In genomic region chr12:53461591-53461990, GRCh38 we compare ENCODE assay signal across 18 cellular contexts. TPM values are rescaled to one million over a fixed set of nuclear protein-coding genes. Genes with fewer than 3 reads are reported as not detected.
DNase-seq lines count a peak whose midpoint lies in the region; ATAC-seq and TF ChIP-seq lines count a peak whose summit lies in the region.
"Had no signal": no experiment of that assay in that cellular context is flagged by ENCODE, and none has a peak within 500 bp of the region (broad histone marks: within the 10 kb centered on the region; RNA-seq: fewer than 3 reads in every experiment).

No MANE protein-coding gene starts in this region.

- 90 to 92% methylated on average over 8 of the region's 8 CpGs for WGBS in GM23248 (ENCODE audit: low coverage in 1 of 2, low lambda C conversion rate in 2 of 2, missing lambda C conversion rate in 2 of 2), 2 experiments

- in situ Hi-C loops in GM23248 (cut with MboI): no loop called here

- peaks cover 53% of the 10 kb centered on the region for H3K4me1 Mint-ChIP-seq in activated naive CD4-positive, alpha-beta T cell treated with anti-CD3 and anti-CD28 coated beads, Interleukin-2, amount 50 U/mL, for 24 hours
- H3K4me1 Mint-ChIP-seq in WTC11 (peaks cover 39% of the 10 kb centered on the region), neural progenitor cell (peaks cover 53% of the 10 kb centered on the region)

- CTCF ChIA-PET in WTC11 (lab: Charles Lee): interaction anchor here (0.7 to 1.2 kb wide), 2 partner anchors 20 to 109 kb away, joined by 4 read pairs; no protein-coding TSS in a partner anchor

- H3K79me2 ChIP-seq in GM23248 (ENCODE audit: insufficient read depth) (peaks cover 100% of the 10 kb centered on the region), neural progenitor cell (ENCODE audit: low read depth) (peaks cover 100% of the 10 kb centered on the region)

- H3K9me2 ChIP-seq in GM23248 (ENCODE audit: insufficient read depth): no peaks in the 10 kb centered on the region

- DNase-seq in activated naive CD4-positive, alpha-beta T cell treated with anti-CD3 and anti-CD28 coated beads, Interleukin-2, amount 50 U/mL, for 16 hours: no peak
- DNase-seq in GM23248 (no peak), WTC11 (ENCODE audit: low spot score) (no peak), neural progenitor cell (ENCODE audit: low spot score) (no peak), NCI-H2196 (lab: John Stamatoyannopoulos, UW; ENCODE audit: unreplicated experiment) (no peak), MG63 (no peak)
- no peak for DNase-seq in stimulated activated CD4-positive, alpha-beta T cell treated with anti-CD3 and anti-CD28 coated beads, Interleukin-2, amount 100 ng/mL, for 48 hours
- DNase-seq: C1 segment of cervical spinal cord, DMS79 treated with DMSO at 0.1 percent for 48 hours, HCEC 1CT, NCI-H1436, NCI-H2029 treated with DMSO at 0.1 percent for 48 hours, NCI-H510A treated with DMSO at 0.1 percent for 48 hours, NCI-H82 had no signal

- H4K20me1 ChIP-seq in GM23248 (ENCODE audit: insufficient read depth) (peaks cover 8% of the 10 kb centered on the region; the same call in 1 of the 2 replicates), neural progenitor cell (ENCODE audit: low read depth) (peaks cover 100% of the 10 kb centered on the region)

- peaks cover 97% of the 10 kb centered on the region for H3K36me3 ChIP-seq in GM23248 (ENCODE audit: low read depth)
- H3K36me3 ChIP-seq in neural progenitor cell: peaks cover 64% of the 10 kb centered on the region
- peaks cover 98% of the 10 kb centered on the region for H3K36me3 ChIP-seq in MG63

- H3K9ac ChIP-seq in GM23248 (peak overlapping the region; percentile 27; the same call in 1 of the 2 replicates), neural progenitor cell (peak overlapping the region; percentile 35)

- H3K27me3 Mint-ChIP-seq in activated naive CD4-positive, alpha-beta T cell treated with anti-CD3 and anti-CD28 coated beads, Interleukin-2, amount 50 U/mL, for 24 hours: no peaks in the 10 kb centered on the region
- H3K27me3 Mint-ChIP-seq in WTC11 (ENCODE audit: low read depth): no peaks in the 10 kb centered on the region
- H3K27me3 Mint-ChIP-seq in neural progenitor cell (ENCODE audit: insufficient read depth, low read depth): peaks cover 10% of the 10 kb centered on the region
- H3K27me3 Mint-ChIP-seq: IgD-negative memory B cell had no signal

- peak overlapping the region; percentile 41 for H3K27ac Mint-ChIP-seq in activated naive CD4-positive, alpha-beta T cell treated with anti-CD3 and anti-CD28 coated beads, Interleukin-2, amount 50 U/mL, for 24 hours
- H3K27ac Mint-ChIP-seq in WTC11 (no peak overlapping the region), neural progenitor cell (no peak overlapping the region)

- H3K9me3 ChIP-seq in GM23248 (ENCODE audit: low read depth) (no peaks in the 10 kb centered on the region), neural progenitor cell (ENCODE audit: low read depth) (no peaks in the 10 kb centered on the region), MG63 (no peaks in the 10 kb centered on the region)
- H3K9me3 ChIP-seq: A549 had no signal

- no peaks in the 10 kb centered on the region for H3K9me3 Mint-ChIP-seq in activated naive CD4-positive, alpha-beta T cell treated with anti-CD3 and anti-CD28 coated beads, Interleukin-2, amount 50 U/mL, for 24 hours
- H3K9me3 Mint-ChIP-seq in WTC11: no peaks in the 10 kb centered on the region
- no peaks in the 10 kb centered on the region for H3K9me3 Mint-ChIP-seq in neural progenitor cell
- H3K9me3 Mint-ChIP-seq: IgD-negative memory B cell had no signal

- H3K4me2 ChIP-seq in GM23248 (ENCODE audit: unreplicated experiment) (no peak overlapping the region), neural progenitor cell (peak overlapping the region; percentile 59)
- H3K4me2 ChIP-seq: A549 had no signal

- no peak overlapping the region for H3K4me3 Mint-ChIP-seq in activated naive CD4-positive, alpha-beta T cell treated with anti-CD3 and anti-CD28 coated beads, Interleukin-2, amount 50 U/mL, for 24 hours
- no peak overlapping the region for H3K4me3 Mint-ChIP-seq in WTC11
- no peak overlapping the region for H3K4me3 Mint-ChIP-seq in neural progenitor cell

- H3K27ac ChIP-seq in GM23248: no peak overlapping the region
- H3K27ac ChIP-seq in neural progenitor cell: peak overlapping the region; percentile 65
- H3K27ac ChIP-seq: A549 had no signal

- H3K4me1 ChIP-seq in GM23248 (ENCODE audit: insufficient read depth): no peaks in the 10 kb centered on the region
- H3K4me1 ChIP-seq in neural progenitor cell: peaks cover 59% of the 10 kb centered on the region

- peaks cover 70% of the 10 kb centered on the region for H3F3A ChIP-seq in GM23248 (ENCODE audit: insufficient read depth)
- peaks cover 98% of the 10 kb centered on the region for H3F3A ChIP-seq in neural progenitor cell (ENCODE audit: low read depth)

- H3K4me3 ChIP-seq in GM23248: no peak overlapping the region
- H3K4me3 ChIP-seq in neural progenitor cell: no peak overlapping the region
- H3K4me3 ChIP-seq in MG63: no peak overlapping the region
- H3K4me3 ChIP-seq: A549 had no signal

- H3K27me3 ChIP-seq in GM23248 (replicated peaks; ENCODE audit: insufficient read depth) (no peaks in the 10 kb centered on the region), neural progenitor cell (no peaks in the 10 kb centered on the region), MG63 (no peaks in the 10 kb centered on the region)

- TF ChIP-seq CTCF in WTC11 (IDR thresholded peaks at IDR 0.05) (no peak), neural progenitor cell (IDR thresholded peaks at IDR 0.05) (no peak)

- ATAC-seq in WTC11: no peak
- ATAC-seq: A549 had no signal

- POLR2A ChIA-PET in WTC11 (lab: Charles Lee): interaction anchor here (0.6 to 1.1 kb wide), 4 partner anchors 14 to 186 kb away, joined by 3 to 4 read pairs (median 4); no protein-coding TSS in a partner anchor

- no peak overlapping the region for H2AFZ ChIP-seq in GM23248
- no peak overlapping the region for H2AFZ ChIP-seq in neural progenitor cell (replicated peaks)

- peaks cover 38% of the 10 kb centered on the region for H3K36me3 Mint-ChIP-seq in activated naive CD4-positive, alpha-beta T cell treated with anti-CD3 and anti-CD28 coated beads, Interleukin-2, amount 50 U/mL, for 24 hours
- H3K36me3 Mint-ChIP-seq in WTC11 (peaks cover 92% of the 10 kb centered on the region), neural progenitor cell (peaks cover 60% of the 10 kb centered on the region)

TF ChIP-seq in WTC11, 78 proteins besides CTCF, POLR2A, EP300 and RAD21:
- TF ChIP-seq ZNF396 (CRISPR knock-in tag; IDR thresholded peaks at IDR 0.05; ENCODE audit: borderline replicate concordance) (no peak), OVOL2 (CRISPR knock-in tag; IDR thresholded peaks at IDR 0.05; ENCODE audit: borderline replicate concordance) (no peak), ZNF425 (CRISPR knock-in tag; conservative IDR thresholded peaks at IDR 0.05) (0 out of 2 replicates have a peak, but pooled peaks have one; percentile 10), HMGA2 (CRISPR knock-in tag; IDR thresholded peaks at IDR 0.05) (no peak), NR1H2 (CRISPR knock-in tag; IDR thresholded peaks at IDR 0.05) (no peak), ATF1 (CRISPR knock-in tag; IDR thresholded peaks at IDR 0.05) (no peak)

RNA-seq across cellular contexts. Expression of gene PCBP2, which starts 9.7 kb away (rescaled TPM):
- total RNA-seq in GM23248 (2014; rRNA removed; shearing (Covaris generic)): 143 TPM in 2 replicates
- polyA plus RNA-seq in GM23248 (2016; fragmentation: Nextera tagmentation; extraction: Ambion mirVana): 94.3 and 100 TPM in 2 replicates
- total RNA-seq in WTC11 (2021) (981 to 1,004 TPM (median 984 TPM) in 3 replicates), neural progenitor cell (ENCODE audit: low replicate concordance) (403 and 435 TPM in 2 replicates)
- total RNA-seq in MG63 (2014; rRNA removed; shearing (Covaris generic); ENCODE audit: low replicate concordance): 217 and 279 TPM in 2 replicates

RNA-seq across cellular contexts. Expression of gene PRR13, which starts 20.1 kb away (rescaled TPM):
- 35.3 and 42.4 TPM in 2 replicates for total RNA-seq in GM23248 (2014; rRNA removed; shearing (Covaris generic))
- 217 and 221 TPM in 2 replicates for polyA plus RNA-seq in GM23248 (2016; fragmentation: Nextera tagmentation; extraction: Ambion mirVana)
- 150 to 187 TPM (median 155 TPM) in 3 replicates for total RNA-seq in WTC11 (2021)
- total RNA-seq in neural progenitor cell (ENCODE audit: low replicate concordance): 52.2 and 67.2 TPM in 2 replicates
- total RNA-seq in MG63 (2014; rRNA removed; shearing (Covaris generic); ENCODE audit: low replicate concordance): 41.0 and 60.4 TPM in 2 replicates

RNA-seq across cellular contexts. Expression of gene MAP3K12, which starts 37.7 kb away (rescaled TPM):
- 36.5 and 37.4 TPM in 2 replicates for total RNA-seq in GM23248 (2014; rRNA removed; shearing (Covaris generic))
- 8.7 and 10.4 TPM in 2 replicates for polyA plus RNA-seq in GM23248 (2016; fragmentation: Nextera tagmentation; extraction: Ambion mirVana)
- 23.6 to 27.9 TPM (median 25.1 TPM) in 3 replicates for total RNA-seq in WTC11 (2021)
- total RNA-seq in neural progenitor cell (ENCODE audit: low replicate concordance): 17.2 and 24.5 TPM in 2 replicates
- 5.7 and 15.0 TPM in 2 replicates for total RNA-seq in MG63 (2014; rRNA removed; shearing (Covaris generic); ENCODE audit: low replicate concordance)

RNA-seq across cellular contexts. Expression of gene AMHR2, which starts 37.9 kb away (rescaled TPM):
- not detected in 2 replicates for total RNA-seq in GM23248 (2014; rRNA removed; shearing (Covaris generic))
- polyA plus RNA-seq in GM23248 (2016; fragmentation: Nextera tagmentation; extraction: Ambion mirVana): not detected in 2 replicates
- total RNA-seq in WTC11 (2021) (not detected in 3 replicates), neural progenitor cell (ENCODE audit: low replicate concordance) (0.34 TPM in 1 of 2 replicates, not detected in the other)
- total RNA-seq in MG63 (2014; rRNA removed; shearing (Covaris generic); ENCODE audit: low replicate concordance): not detected in 2 replicates
- total RNA-seq: G401 had no signal
- polyA plus RNA-seq: IgD-negative memory B cell had no signal

RNA-seq across cellular contexts. Expression of gene TARBP2, which starts 39.5 kb away (rescaled TPM):
- total RNA-seq in GM23248 (2014; rRNA removed; shearing (Covaris generic)): 40.1 and 54.1 TPM in 2 replicates
- polyA plus RNA-seq in GM23248 (2016; fragmentation: Nextera tagmentation; extraction: Ambion mirVana): 32.1 and 36.0 TPM in 2 replicates
- total RNA-seq in WTC11 (2021) (69.0 to 74.0 TPM (median 69.1 TPM) in 3 replicates), neural progenitor cell (ENCODE audit: low replicate concordance) (32.4 and 72.4 TPM in 2 replicates)
- 51.7 and 66.1 TPM in 2 replicates for total RNA-seq in MG63 (2014; rRNA removed; shearing (Covaris generic); ENCODE audit: low replicate concordance)
